8 cellular contexts compared by ENCODE assay signal in genomic region chr1:204513117-204513716, GRCh38. TPM values are rescaled to one million over a fixed set of nuclear protein-coding genes. Genes with fewer than 3 reads are reported as not detected.
DNase-seq lines count a peak whose midpoint lies in the region; ATAC-seq and TF ChIP-seq lines count a peak whose summit lies in the region.

No MANE protein-coding gene starts in this region.

- H3K9me3 ChIP-seq in A673 (ENCODE audit: low read depth, low read length, poor library complexity, severe bottlenecking) (no peaks in the 10 kb centered on the region), upper lobe of left lung (no peaks in the 10 kb centered on the region), SK-N-SH (no peaks in the 10 kb centered on the region)

- TF ChIP-seq CTCF in A673 (conservative IDR thresholded peaks at IDR 0.05; ENCODE audit: low read depth, low read length) (no peak), upper lobe of left lung (IDR thresholded peaks at IDR 0.05) (no peak), SK-N-SH (IDR thresholded peaks at IDR 0.05) (no peak)

- H3K4me3 ChIP-seq in A673 (ENCODE audit: low read depth, low read length, poor library complexity, severe bottlenecking) (no peak overlapping the region), upper lobe of left lung (peak overlapping the region in 1 of 4 donors; percentile 10), SK-N-SH (ENCODE audit: low read depth in 2 of 2, low read length in 1 of 2) (no peak overlapping the region)

- no peaks in the 10 kb centered on the region for H3K27me3 Mint-ChIP-seq in activated naive CD8-positive, alpha-beta T cell treated with anti-CD3 and anti-CD28 coated beads, Interleukin-2, amount 10 ng/mL, durations not matched to agents 7 days and 5 days

- no peak overlapping the region for H3K4me2 ChIP-seq in SK-N-SH

- TF ChIP-seq POLR2A in upper lobe of left lung (IDR thresholded peaks at IDR 0.05) = no peak

- no peak overlapping the region for H3K9ac ChIP-seq in SK-N-SH

- H3K9me3 Mint-ChIP-seq in activated naive CD8-positive, alpha-beta T cell treated with anti-CD3 and anti-CD28 coated beads, Interleukin-2, amount 10 ng/mL, durations not matched to agents 7 days and 5 days = no peaks in the 10 kb centered on the region

- peaks cover 6% of the 10 kb centered on the region for H3K4me1 ChIP-seq in A673 (ENCODE audit: insufficient read depth, low read length, poor library complexity, severe bottlenecking)
- peaks cover 16 to 21% (median 18%) of the 10 kb centered on the region in 4 donors for H3K4me1 ChIP-seq in upper lobe of left lung
- H3K4me1 ChIP-seq in SK-N-SH (ENCODE audit: control insufficient read depth in 1 of 2, insufficient read depth in 2 of 2, low read depth in 1 of 2, low read length in 1 of 2) = peaks cover 4 to 8% of the 10 kb centered on the region in 2 experiments; a peak in 1 of 4 replicates

- H3K9me2 ChIP-seq in SK-N-SH = no peaks in the 10 kb centered on the region

- no peak overlapping the region for H2AFZ ChIP-seq in SK-N-SH (ENCODE audit: low read depth)

- peak overlapping the region; percentile 99 for H3K27ac Mint-ChIP-seq in activated naive CD8-positive, alpha-beta T cell treated with anti-CD3 and anti-CD28 coated beads, Interleukin-2, amount 10 ng/mL, durations not matched to agents 7 days and 5 days

- TF ChIP-seq RAD21 in SK-N-SH (IDR thresholded peaks at IDR 0.05; ENCODE audit: low read length) = no peak

- WGBS in upper lobe of left lung, 2 donors = 65 to 67% methylated on average over 15 of the region's 15 CpGs
- 85% methylated on average over 15 of the region's 15 CpGs for WGBS in SK-N-SH (ENCODE audit: low lambda C conversion rate)

- H3K36me3 Mint-ChIP-seq in activated naive CD8-positive, alpha-beta T cell treated with anti-CD3 and anti-CD28 coated beads, Interleukin-2, amount 10 ng/mL, durations not matched to agents 7 days and 5 days = peaks cover 12% of the 10 kb centered on the region

- intact Hi-C loops in A673 (cut with micrococcal nuclease; ENCODE audit: unreplicated experiment) = no loop called here

- peaks cover 34% of the 10 kb centered on the region for H3K4me1 Mint-ChIP-seq in activated naive CD8-positive, alpha-beta T cell treated with anti-CD3 and anti-CD28 coated beads, Interleukin-2, amount 10 ng/mL, durations not matched to agents 7 days and 5 days

- TF ChIP-seq EP300 in upper lobe of left lung (IDR thresholded peaks at IDR 0.05) = no peak
- no peak for TF ChIP-seq EP300 in SK-N-SH (IDR thresholded peaks at IDR 0.05; ENCODE audit: borderline replicate concordance in 1 of 2, low read depth in 1 of 2, low read length in 1 of 2)

- BruUV-seq in A673 (replicated peaks; lab: Mats Ljungman, UMichigan) = no TSS peak

- DNase-seq in A673 (ENCODE audit: low spot score) (peak; percentile 95), NOMO-1 treated with dmso at 0.1 percent for 144 hours (lab: John Stamatoyannopoulos, UW; ENCODE audit: unreplicated experiment) (peak; percentile 73), upper lobe of left lung (no peak), SK-N-SH (no peak), NK-92 (lab: John Stamatoyannopoulos, UW; ENCODE audit: unreplicated experiment) (no peak), NCI-H2196 treated with DMSO at 0.1 percent for 48 hours (lab: John Stamatoyannopoulos, UW; ENCODE audit: unreplicated experiment) (no peak)
- peak; percentile 64 for DNase-seq in activated naive CD8-positive, alpha-beta T cell treated with anti-CD3 and anti-CD28 coated beads, Interleukin-2, amount 10 ng/mL, durations not matched to agents 7 days and 5 days

- peaks cover 6% of the 10 kb centered on the region for H3F3A ChIP-seq in SK-N-SH (replicated peaks; ENCODE audit: insufficient read depth)

- no peaks in the 10 kb centered on the region for H4K20me1 ChIP-seq in SK-N-SH (ENCODE audit: insufficient read depth)

- H3K27ac ChIP-seq in A673 (ENCODE audit: low read depth, low read length, poor library complexity, severe bottlenecking) = peak overlapping the region; percentile 37
- peak overlapping the region; percentile 60 to 77 (median 69) for H3K27ac ChIP-seq in upper lobe of left lung
- no peak overlapping the region for H3K27ac ChIP-seq in SK-N-SH (ENCODE audit: low read depth in 2 of 2, low read length in 1 of 2)

- POLR2A ChIA-PET in A673 (lab: Charles Lee; ENCODE audit: low non-redundant PET) = interaction anchor here (0.6 to 0.7 kb wide), 2 partner anchors 54 to 810 kb away, joined by 7 to 8 read pairs; no protein-coding TSS in a partner anchor
- POLR2A ChIA-PET in activated naive CD8-positive, alpha-beta T cell treated with anti-CD3 and anti-CD28 coated beads, Interleukin-2, amount 10 ng/mL, durations not matched to agents 7 days and 5 days (lab: Charles Lee) = interaction anchor here (0.6 to 6.1 kb wide), 9 partner anchors 10 to 775 kb away, joined by 3 to 49 read pairs (median 4); partner anchors contain the start of gene PIK3C2B
- POLR2A ChIA-PET in SK-N-SH (lab: Yijun Ruan, JAX) = no interaction called here

- H3K4me3 Mint-ChIP-seq in activated naive CD8-positive, alpha-beta T cell treated with anti-CD3 and anti-CD28 coated beads, Interleukin-2, amount 10 ng/mL, durations not matched to agents 7 days and 5 days = peak overlapping the region; percentile 95

- H3K36me3 ChIP-seq in A673 (ENCODE audit: insufficient read depth, low read length, poor library complexity, severe bottlenecking) (peaks cover 7% of the 10 kb centered on the region), upper lobe of left lung (peaks cover 0 to 5% (median 0%) of the 10 kb centered on the region in 4 donors), SK-N-SH (replicated peaks in 1 of 2; ENCODE audit: control insufficient read depth in 1 of 2, insufficient read depth in 2 of 2, low read length in 1 of 2) (peaks cover 0 to 2% of the 10 kb centered on the region in 2 experiments)

- CTCF ChIA-PET in A673 (lab: Charles Lee) (interaction anchor here (0.6 kb wide), 3 partner anchors 10 to 99 kb away, joined by 3 to 6 read pairs (median 4); no protein-coding TSS in a partner anchor), SK-N-SH (lab: Yijun Ruan, JAX) (interaction anchor here (1.1 to 3.2 kb wide), 2 partner anchors 53 to 294 kb away, joined by 4 to 9 read pairs; no protein-coding TSS in a partner anchor)

- ATAC-seq in GM19455 (IDR thresholded peaks at IDR 0.05; ENCODE audit: unreplicated experiment) = peak; percentile 31
- peak; percentile 9 for ATAC-seq in activated naive CD8-positive, alpha-beta T cell treated with anti-CD3 and anti-CD28 coated beads, Interleukin-2, amount 10 ng/mL, durations not matched to agents 7 days and 5 days (ENCODE audit: low read depth)
- peak in 1 of 2 donors; percentile 22 for ATAC-seq in upper lobe of left lung (ENCODE audit: low FRiP score in 2 of 2)

- H3K27me3 ChIP-seq in A673 (replicated peaks; ENCODE audit: insufficient read depth, low read depth, low read length, poor library complexity) = peaks cover 4% of the 10 kb centered on the region
- H3K27me3 ChIP-seq in upper lobe of left lung = no peaks in the 10 kb centered on the region
- no peaks in the 10 kb centered on the region for H3K27me3 ChIP-seq in SK-N-SH (ENCODE audit: insufficient read depth)

- peaks cover 19% of the 10 kb centered on the region for H3K79me2 ChIP-seq in SK-N-SH (ENCODE audit: insufficient read depth)

TF ChIP-seq in SK-N-SH, 30 proteins besides CTCF, POLR2A, EP300 and RAD21 (continues in another document):
- no peak for TF ChIP-seq FOSL2 (IDR thresholded peaks at IDR 0.05; ENCODE audit: borderline replicate concordance, low read depth)
- TF ChIP-seq, protein P1, sequence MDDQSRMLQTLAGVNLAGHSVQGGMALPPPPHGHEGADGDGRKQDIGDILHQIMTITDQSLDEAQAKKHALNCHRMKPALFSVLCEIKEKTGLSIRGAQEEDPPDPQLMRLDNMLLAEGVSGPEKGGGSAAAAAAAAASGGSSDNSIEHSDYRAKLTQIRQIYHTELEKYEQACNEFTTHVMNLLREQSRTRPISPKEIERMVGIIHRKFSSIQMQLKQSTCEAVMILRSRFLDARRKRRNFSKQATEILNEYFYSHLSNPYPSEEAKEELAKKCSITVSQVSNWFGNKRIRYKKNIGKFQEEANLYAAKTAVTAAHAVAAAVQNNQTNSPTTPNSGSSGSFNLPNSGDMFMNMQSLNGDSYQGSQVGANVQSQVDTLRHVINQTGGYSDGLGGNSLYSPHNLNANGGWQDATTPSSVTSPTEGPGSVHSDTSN (IDR thresholded peaks at IDR 0.05) = no peak
- TF ChIP-seq, protein P2, sequence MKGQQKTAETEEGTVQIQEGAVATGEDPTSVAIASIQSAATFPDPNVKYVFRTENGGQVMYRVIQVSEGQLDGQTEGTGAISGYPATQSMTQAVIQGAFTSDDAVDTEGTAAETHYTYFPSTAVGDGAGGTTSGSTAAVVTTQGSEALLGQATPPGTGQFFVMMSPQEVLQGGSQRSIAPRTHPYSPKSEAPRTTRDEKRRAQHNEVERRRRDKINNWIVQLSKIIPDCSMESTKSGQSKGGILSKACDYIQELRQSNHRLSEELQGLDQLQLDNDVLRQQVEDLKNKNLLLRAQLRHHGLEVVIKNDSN (IDR thresholded peaks at IDR 0.05; ENCODE audit: borderline replicate concordance, low read depth) = no peak
- TF ChIP-seq MAX (IDR thresholded peaks at IDR 0.05; ENCODE audit: low read depth) = no peak
- TF ChIP-seq GATA2 (CRISPR knock-in tag; IDR thresholded peaks at IDR 0.05) = no peak

RNA-seq across cellular contexts. Expression of gene MDM4, which starts 3.0 kb away (rescaled TPM):
- total RNA-seq in A673 (2021) (71.3 and 86.1 TPM in 2 replicates), upper lobe of left lung (100 to 1,000 TPM in 2 of 6 donors, 10 to 100 TPM in 4; 40.0 to 167 (median 69.2) TPM)
- total RNA-seq in activated naive CD8-positive, alpha-beta T cell treated with anti-CD3 and anti-CD28 coated beads, Interleukin-2, amount 10 ng/mL, durations not matched to agents 7 days and 5 days = 100 to 1,000 TPM; 118 to 143 TPM
- 6.2 and 9.2 TPM in 2 replicates for polyA plus RNA-seq in SK-N-SH (2012; rRNA removed)
- polyA plus RNA-seq in SK-N-SH (2012; cell fraction: cytosol; rRNA removed) = 3.4 and 3.7 TPM in 2 replicates
- 21.0 and 47.4 TPM in 2 replicates for polyA plus RNA-seq in SK-N-SH (2012; cell fraction: nucleus; rRNA removed)

RNA-seq across cellular contexts. Expression of gene PIK3C2B, which starts 18.6 kb away (rescaled TPM):
- total RNA-seq in A673 (2021) (18.0 and 25.5 TPM in 2 replicates), upper lobe of left lung (10 to 100 TPM; 14.1 to 84.9 (median 39.9) TPM)
- 10 to 100 TPM; 37.1 to 41.8 TPM for total RNA-seq in activated naive CD8-positive, alpha-beta T cell treated with anti-CD3 and anti-CD28 coated beads, Interleukin-2, amount 10 ng/mL, durations not matched to agents 7 days and 5 days
- polyA plus RNA-seq in SK-N-SH (2012; rRNA removed) = 6.5 and 6.6 TPM in 2 replicates
- polyA plus RNA-seq in SK-N-SH (2012; cell fraction: cytosol; rRNA removed) = 2.4 and 3.6 TPM in 2 replicates
- polyA plus RNA-seq in SK-N-SH (2012; cell fraction: nucleus; rRNA removed) = 10.2 and 11.2 TPM in 2 replicates

Comparison
In these comparisons a context has a peak if more than half of its experiments do, and no peak if none do; other contexts are left out.
1. DNase-seq: peak in A673 (single experiment), NOMO-1 treated with dmso at 0.1 percent for 144 hours (single experiment) and activated naive CD8-positive, alpha-beta T cell treated with anti-CD3 and anti-CD28 coated beads, Interleukin-2, amount 10 ng/mL, durations not matched to agents 7 days and 5 days (single experiment); none in upper lobe of left lung (0 of 2), SK-N-SH (single experiment), NK-92 (single experiment) and NCI-H2196 treated with DMSO at 0.1 percent for 48 hours (single experiment).
2. H3K27ac ChIP-seq: peak in A673 (single experiment) and upper lobe of left lung (4 of 4); none in SK-N-SH (0 of 2).